In genomic region chr3:190495796-190496195, GRCh38 we compare ENCODE assay signal across 38 cellular contexts. TPM values are rescaled to one million over a fixed set of nuclear protein-coding genes. Genes with fewer than 3 reads are reported as not detected.
A peak's percentile ranks its signal among the peaks of the same experiment; 100 is the strongest.
DNase-seq lines count a peak whose midpoint lies in the region; ATAC-seq and TF ChIP-seq lines count a peak whose summit lies in the region.
"Had no signal": no experiment of that assay in that cellular context is flagged by ENCODE, and none has a peak within 500 bp of the region (broad histone marks: within the 10 kb centered on the region; RNA-seq: fewer than 3 reads in every experiment).

No MANE protein-coding gene starts in this region.

- H3K9me3 Mint-ChIP-seq in stimulated activated memory B cell treated with anti-CD40 and anti-IgM and Interleukin-4, amounts not matched to agents 10 μg/mL and 1 μg/mL and 100 μg/mL, for 72 hours, result no peaks in the 10 kb centered on the region
- H3K9me3 Mint-ChIP-seq: central memory CD8-positive, alpha-beta T cell; endodermal cell; stimulated activated naive CD8-positive, alpha-beta T cell treated with anti-CD3 and anti-CD28 coated beads, Interleukin-15, Interleukin-2, amounts not matched to agents 100 ng/mL and 50 ng/mL, for 24 hours; T-cell had no signal

- peaks cover 16% of the 10 kb centered on the region for H3K4me1 Mint-ChIP-seq in stimulated activated memory B cell treated with anti-CD40 and anti-IgM and Interleukin-4, amounts not matched to agents 10 μg/mL and 1 μg/mL and 100 μg/mL, for 72 hours
- H3K4me1 Mint-ChIP-seq: central memory CD8-positive, alpha-beta T cell; T-cell had no signal

- peaks cover 32% of the 10 kb centered on the region for H3K27me3 Mint-ChIP-seq in stimulated activated memory B cell treated with anti-CD40 and anti-IgM and Interleukin-4, amounts not matched to agents 10 μg/mL and 1 μg/mL and 100 μg/mL, for 72 hours

- intact Hi-C loops in left ventricle myocardium inferior (cut with micrococcal nuclease), result no loop called here
- intact Hi-C loops in cardiac septum (cut with DNase I), result no loop called here

- no peak for TF ChIP-seq CTCF in left ventricle myocardium inferior (IDR thresholded peaks at IDR 0.05; ENCODE audit: borderline replicate concordance)

- H3K27ac ChIP-seq in left ventricle myocardium inferior (replicated peaks), result peak overlapping the region; percentile 85
- H3K27ac ChIP-seq: A549, HL-60, KMS-11, neutrophil, vagina had no signal

- H3K27ac Mint-ChIP-seq in stimulated activated memory B cell treated with anti-CD40 and anti-IgM and Interleukin-4, amounts not matched to agents 10 μg/mL and 1 μg/mL and 100 μg/mL, for 72 hours, result no peak overlapping the region
- H3K27ac Mint-ChIP-seq: B cell; endodermal cell; stimulated activated naive CD8-positive, alpha-beta T cell treated with anti-CD3 and anti-CD28 coated beads, Interleukin-15, Interleukin-2, amounts not matched to agents 100 ng/mL and 50 ng/mL, for 24 hours; T-cell had no signal

- no peaks in the 10 kb centered on the region for H3K36me3 Mint-ChIP-seq in stimulated activated memory B cell treated with anti-CD40 and anti-IgM and Interleukin-4, amounts not matched to agents 10 μg/mL and 1 μg/mL and 100 μg/mL, for 72 hours
- H3K36me3 Mint-ChIP-seq: T-cell had no signal

- H3K36me3 ChIP-seq in left ventricle myocardium inferior, result no peaks in the 10 kb centered on the region
- no peaks in the 10 kb centered on the region for H3K36me3 ChIP-seq in adipocyte (ENCODE audit: control insufficient read depth, insufficient read depth, low read length, severe bottlenecking)
- H3K36me3 ChIP-seq: HAP-1, MG63, neutrophil, vagina had no signal

- ATAC-seq in stimulated activated memory B cell treated with anti-CD40 and anti-IgM and Interleukin-4, amounts not matched to agents 10 μg/mL and 1 μg/mL and 100 μg/mL, for 72 hours, result peak; percentile 55
- no peak for ATAC-seq in GM18858 (IDR thresholded peaks at IDR 0.05; ENCODE audit: unreplicated experiment)
- no peak for ATAC-seq in GM18870 (IDR thresholded peaks at IDR 0.05; ENCODE audit: unreplicated experiment)
- ATAC-seq: A549, esophagus mucosa, left ventricle myocardium superior, T-cell had no signal

- no peak overlapping the region for H3K4me3 Mint-ChIP-seq in stimulated activated memory B cell treated with anti-CD40 and anti-IgM and Interleukin-4, amounts not matched to agents 10 μg/mL and 1 μg/mL and 100 μg/mL, for 72 hours
- H3K4me3 Mint-ChIP-seq: B cell; central memory CD8-positive, alpha-beta T cell; endodermal cell; stimulated activated naive CD8-positive, alpha-beta T cell treated with anti-CD3 and anti-CD28 coated beads, Interleukin-15, Interleukin-2, amounts not matched to agents 100 ng/mL and 50 ng/mL, for 24 hours; T-cell had no signal

- H3K4me1 ChIP-seq in left ventricle myocardium inferior (peaks cover 44% of the 10 kb centered on the region), adipocyte (ENCODE audit: control insufficient read depth, insufficient read depth, low read length) (peaks cover 27% of the 10 kb centered on the region)
- H3K4me1 ChIP-seq: A549, vagina had no signal

- H3K4me3 ChIP-seq in left ventricle myocardium inferior (no peak overlapping the region), adipocyte (ENCODE audit: low read length) (no peak overlapping the region)
- H3K4me3 ChIP-seq: A549, HAP-1, MG63, vagina had no signal

- H3K27me3 ChIP-seq in left ventricle myocardium inferior (ENCODE audit: low read depth) (no peaks in the 10 kb centered on the region), adipocyte (replicated peaks; ENCODE audit: control insufficient read depth, insufficient read depth, low read length) (no peaks in the 10 kb centered on the region)
- H3K27me3 ChIP-seq: MG63, vagina had no signal

- H3K9ac ChIP-seq in adipocyte (ENCODE audit: low read length), result no peak overlapping the region
- H3K9ac ChIP-seq: KMS-11 had no signal

- H3K9me3 ChIP-seq in left ventricle myocardium inferior (replicated peaks) (no peaks in the 10 kb centered on the region), adipocyte (ENCODE audit: control insufficient read depth, low read length) (no peaks in the 10 kb centered on the region)
- H3K9me3 ChIP-seq: A549, HAP-1, MG63, neutrophil, vagina had no signal

- no peak for DNase-seq in left ventricle myocardium inferior
- no peak for DNase-seq in cardiac septum (ENCODE audit: low spot score)
- peak; percentile 70 for DNase-seq in MV-4-11 (lab: John Stamatoyannopoulos, UW)
- peak; percentile 26 for DNase-seq in adipocyte (ENCODE audit: low read depth)
- no peak for DNase-seq in NCI-H748 (lab: John Stamatoyannopoulos, UW; ENCODE audit: unreplicated experiment)
- DNase-seq: activated CD4-positive, alpha-beta T cell treated with anti-CD3 and anti-CD28 coated beads, Interleukin-2, amount 50 U/mL, for 4 hours; activated CD4-positive, CD25-positive, alpha-beta regulatory T cell; activated CD8-positive, alpha-beta memory T cell treated with anti-CD3 and anti-CD28 coated beads, Interleukin-2, amount 50 U/mL, for 4 hours; activated naive CD4-positive, alpha-beta T cell treated with Interleukin-2 at 50 U/mL for 16 hours; DMS 273 treated with DMSO at 0.1 percent for 48 hours; EL; endodermal cell; foreskin fibroblast; head of caudate nucleus; islet precursor cell; left ventricle myocardium superior; MG63; NCI-H1417 treated with DMSO at 0.1 percent for 48 hours; NCI-H2029 treated with DMSO at 0.1 percent for 48 hours; NCI-H345; NCI-H69; RPMI8226; T-cell had no signal

RNA-seq across cellular contexts. Expression of gene IL1RAP, which starts 18.1 kb away (rescaled TPM):
- total RNA-seq in left ventricle myocardium inferior (5.1 TPM), cardiac septum (20.4 TPM)

RNA-seq across cellular contexts. Expression of gene TMEM207, which starts 46.1 kb away (rescaled TPM):
- total RNA-seq in left ventricle myocardium inferior, result not detected
- total RNA-seq in cardiac septum, result not detected
- total RNA-seq: B cell, endodermal cell, esophagus mucosa, left ventricle myocardium superior, myocyte, posterior vena cava, T-cell, vagina had no signal

Comparison
In these comparisons a context has a peak if more than half of its experiments do, and no peak if none do; other contexts are left out.
1. DNase-seq: peak in MV-4-11 (single experiment) and adipocyte (single experiment); none in left ventricle myocardium inferior (single experiment), cardiac septum (single experiment) and NCI-H748 (single experiment).